Comparison of ENCODE assay signal across 10 cellular contexts in genomic region chr2:74290466-74291216, GRCh38. TPM values are rescaled to one million over a fixed set of nuclear protein-coding genes. Genes with fewer than 3 reads are reported as not detected.
DNase-seq lines count a peak whose midpoint lies in the region; FAIRE-seq and TF ChIP-seq lines count a peak whose summit lies in the region.
"Had no signal": no experiment of that assay in that cellular context is flagged by ENCODE, and none has a peak within 500 bp of the region (broad histone marks: within the 10 kb centered on the region; RNA-seq: fewer than 3 reads in every experiment).

No MANE protein-coding gene starts in this region.

- peaks cover 4% of the 10 kb centered on the region for H3K27me3 Mint-ChIP-seq in activated naive CD4-positive, alpha-beta T cell treated with anti-CD3 and anti-CD28 coated beads, Interleukin-2, amount 10 ng/mL, durations not matched to agents 7 days and 5 days
- no peaks in the 10 kb centered on the region for H3K27me3 Mint-ChIP-seq in stimulated activated naive CD8-positive, alpha-beta T cell treated with anti-CD3 and anti-CD28 coated beads, Interleukin-15, Interleukin-2, amounts not matched to agents 100 ng/mL and 50 ng/mL, for 24 hours
- H3K27me3 Mint-ChIP-seq in HFFc6 (ENCODE audit: insufficient read depth), result peaks cover 18% of the 10 kb centered on the region

- peak overlapping the region; percentile 58; the same call in 1 of the 2 replicates for H3K27ac ChIP-seq in MM.1S (ENCODE audit: low read length)
- H3K27ac ChIP-seq: HL-60 had no signal

- peak overlapping the region; percentile 58 for H3K4me2 ChIP-seq in MM.1S (ENCODE audit: low read depth, low read length)

- peaks cover 21% of the 10 kb centered on the region for H3K4me1 Mint-ChIP-seq in activated naive CD4-positive, alpha-beta T cell treated with anti-CD3 and anti-CD28 coated beads, Interleukin-2, amount 10 ng/mL, durations not matched to agents 7 days and 5 days
- peaks cover 20% of the 10 kb centered on the region for H3K4me1 Mint-ChIP-seq in stimulated activated naive CD8-positive, alpha-beta T cell treated with anti-CD3 and anti-CD28 coated beads, Interleukin-15, Interleukin-2, amounts not matched to agents 100 ng/mL and 50 ng/mL, for 24 hours (ENCODE audit: low read depth)
- no peaks in the 10 kb centered on the region; the same call in 1 of the 2 replicates for H3K4me1 Mint-ChIP-seq in HFFc6 (ENCODE audit: low read depth)

- H3F3A ChIP-seq in MM.1S (ENCODE audit: insufficient read depth, low read length), result peaks cover 4% of the 10 kb centered on the region; the same call in 1 of the 2 replicates

- H3K9me3 Mint-ChIP-seq in activated naive CD4-positive, alpha-beta T cell treated with anti-CD3 and anti-CD28 coated beads, Interleukin-2, amount 10 ng/mL, durations not matched to agents 7 days and 5 days, result no peaks in the 10 kb centered on the region
- no peaks in the 10 kb centered on the region for H3K9me3 Mint-ChIP-seq in stimulated activated naive CD8-positive, alpha-beta T cell treated with anti-CD3 and anti-CD28 coated beads, Interleukin-15, Interleukin-2, amounts not matched to agents 100 ng/mL and 50 ng/mL, for 24 hours
- H3K9me3 Mint-ChIP-seq in HFFc6, result no peaks in the 10 kb centered on the region

- peaks cover 15% of the 10 kb centered on the region for H3K4me1 ChIP-seq in MM.1S (ENCODE audit: low read length)

- H3K9me3 ChIP-seq in MM.1S (replicated peaks; ENCODE audit: insufficient read depth, low read length) (no peaks in the 10 kb centered on the region), MG63 (no peaks in the 10 kb centered on the region)

- H3K4me3 Mint-ChIP-seq in activated naive CD4-positive, alpha-beta T cell treated with anti-CD3 and anti-CD28 coated beads, Interleukin-2, amount 10 ng/mL, durations not matched to agents 7 days and 5 days, result peak overlapping the region; percentile 46
- H3K4me3 Mint-ChIP-seq in stimulated activated naive CD8-positive, alpha-beta T cell treated with anti-CD3 and anti-CD28 coated beads, Interleukin-15, Interleukin-2, amounts not matched to agents 100 ng/mL and 50 ng/mL, for 24 hours, result peak overlapping the region; percentile 17
- H3K4me3 Mint-ChIP-seq in HFFc6, result no peak overlapping the region

- peak overlapping the region; percentile 79 for H2AFZ ChIP-seq in MM.1S (ENCODE audit: low read length)

- CTCF ChIA-PET in activated naive CD4-positive, alpha-beta T cell treated with anti-CD3 and anti-CD28 coated beads, Interleukin-2, amount 10 ng/mL, durations not matched to agents 7 days and 5 days (lab: Charles Lee), result interaction anchor here (1.1 to 4.2 kb wide), 3 partner anchors 12 to 45 kb away, joined by 4 to 19 read pairs (median 6); no protein-coding TSS in a partner anchor

- H3K27me3 ChIP-seq in MM.1S (replicated peaks; ENCODE audit: insufficient read depth, low read length) (no peaks in the 10 kb centered on the region), MG63 (no peaks in the 10 kb centered on the region)

- H3K36me3 ChIP-seq in MM.1S (replicated peaks; ENCODE audit: insufficient read depth, low read length), result no peaks in the 10 kb centered on the region
- H3K36me3 ChIP-seq in MG63, result no peaks in the 10 kb centered on the region

- no peaks in the 10 kb centered on the region for H3K9me2 ChIP-seq in MM.1S (replicated peaks; ENCODE audit: insufficient read depth, low read length)

- H3K9ac ChIP-seq in MM.1S (ENCODE audit: low read length), result peak overlapping the region; percentile 33; the same call in 1 of the 2 replicates

- no peaks in the 10 kb centered on the region for H3K79me2 ChIP-seq in MM.1S (ENCODE audit: low read length)

- H3K4me3 ChIP-seq in MM.1S (ENCODE audit: low read length), result no peak overlapping the region
- H3K4me3 ChIP-seq in MG63, result no peak overlapping the region

- no peak for TF ChIP-seq POLR2A in H54 (IDR thresholded peaks at IDR 0.05; ENCODE audit: low read depth, low read length)

- H4K20me1 ChIP-seq in MM.1S (ENCODE audit: insufficient read depth, low read length), result no peaks in the 10 kb centered on the region

- TF ChIP-seq CTCF in MM.1S (IDR thresholded peaks at IDR 0.05; ENCODE audit: low read length) (no peak), HFFc6 (IDR thresholded peaks at IDR 0.05) (no peak)

- peaks cover 2% of the 10 kb centered on the region for H3K36me3 Mint-ChIP-seq in activated naive CD4-positive, alpha-beta T cell treated with anti-CD3 and anti-CD28 coated beads, Interleukin-2, amount 10 ng/mL, durations not matched to agents 7 days and 5 days
- no peaks in the 10 kb centered on the region for H3K36me3 Mint-ChIP-seq in stimulated activated naive CD8-positive, alpha-beta T cell treated with anti-CD3 and anti-CD28 coated beads, Interleukin-15, Interleukin-2, amounts not matched to agents 100 ng/mL and 50 ng/mL, for 24 hours (ENCODE audit: low read depth)
- H3K36me3 Mint-ChIP-seq in HFFc6 (ENCODE audit: low read depth), result no peaks in the 10 kb centered on the region

- peak overlapping the region; percentile 91 for H3K27ac Mint-ChIP-seq in activated naive CD4-positive, alpha-beta T cell treated with anti-CD3 and anti-CD28 coated beads, Interleukin-2, amount 10 ng/mL, durations not matched to agents 7 days and 5 days
- H3K27ac Mint-ChIP-seq in stimulated activated naive CD8-positive, alpha-beta T cell treated with anti-CD3 and anti-CD28 coated beads, Interleukin-15, Interleukin-2, amounts not matched to agents 100 ng/mL and 50 ng/mL, for 24 hours, result peak overlapping the region; percentile 85
- no peak overlapping the region for H3K27ac Mint-ChIP-seq in HFFc6

- DNase-seq in DMS53 (lab: John Stamatoyannopoulos, UW) (peak; percentile 73), DMS53 treated with DMSO at 0.1 percent for 48 hours (lab: John Stamatoyannopoulos, UW; ENCODE audit: unreplicated experiment) (no peak), MM.1S (peak; percentile 62), HFFc6 (no peak), H54 (ENCODE audit: insufficient read length, low spot score) (no peak), MG63 (no peak)
- peak; percentile 70 for DNase-seq in activated naive CD4-positive, alpha-beta T cell treated with anti-CD3 and anti-CD28 coated beads, Interleukin-2, amount 10 ng/mL, durations not matched to agents 7 days and 5 days

- no peak for FAIRE-seq in H54 (lab: Jason Lieb, UNC)
- FAIRE-seq: A204.1 had no signal

RNA-seq across cellular contexts. Expression of gene SLC4A5, which starts 52.6 kb away (rescaled TPM):
- under 1 TPM in 3 of 6 experiments, not detected in 3; 0.19 to 0.40 (median 0.31) TPM for total RNA-seq in HFFc6 (2021; fragmentation: NEBNext Ultra II Directional; extraction: Animal tissue kit (Norgen Biotek cat#: 25700))
- total RNA-seq in MG63 (2014; rRNA removed; shearing (Covaris generic); ENCODE audit: low replicate concordance), result under 0.01 TPM in 1 of 2 replicates, not detected in the other

Comparison
In these comparisons a context has a peak if more than half of its experiments do, and no peak if none do; other contexts are left out.
1. DNase-seq: peak in DMS53 (single experiment), MM.1S (single experiment) and activated naive CD4-positive, alpha-beta T cell treated with anti-CD3 and anti-CD28 coated beads, Interleukin-2, amount 10 ng/mL, durations not matched to agents 7 days and 5 days (single experiment); none in DMS53 treated with DMSO at 0.1 percent for 48 hours (single experiment), HFFc6 (single experiment), H54 (single experiment) and MG63 (single experiment).